24 cellular contexts compared by ENCODE assay signal in the genomic region with DNA sequence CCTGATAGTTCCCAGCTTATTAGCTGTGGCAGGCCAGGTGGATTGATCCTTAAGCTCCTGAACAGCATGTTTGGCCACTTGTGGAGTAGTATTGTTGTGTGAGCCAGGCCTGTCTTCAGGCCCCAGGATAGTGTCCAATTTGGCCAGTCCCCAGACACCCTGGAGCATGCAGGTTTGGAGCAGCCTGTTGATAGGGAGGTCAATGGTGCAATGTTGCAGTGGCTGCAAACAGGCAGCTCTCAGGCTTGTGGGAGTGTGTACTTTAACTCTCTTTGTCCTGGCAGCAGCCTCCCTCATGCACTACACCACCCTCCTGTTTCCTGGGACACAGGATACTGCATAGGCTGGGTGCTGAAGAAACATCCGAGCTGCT. TPM values are rescaled to one million over a fixed set of nuclear protein-coding genes. Genes with fewer than 3 reads are reported as not detected.
"Had no signal": no experiment of that assay in that cellular context is flagged by ENCODE, and none has a peak within 500 bp of the region (broad histone marks: within the 10 kb centered on the region; RNA-seq: fewer than 3 reads in every experiment).

No MANE protein-coding gene starts in this region.

- ATAC-seq: activated T-helper 17 cell treated with anti-CD3 and anti-CD28 coated beads, Interleukin-2, amount 50 U/mL, for 72 hours; PC-3; T-helper 17 cell had no signal

- H3K4me3 Mint-ChIP-seq: activated CD4-positive, alpha-beta memory T cell treated with anti-CD3 and anti-CD28 coated beads for 36 hours; activated CD4-positive, alpha-beta T cell treated with anti-CD3 and anti-CD28 coated beads, Interleukin-2, amount 10 ng/mL, durations not matched to agents 7 days and 5 days; activated naive CD4-positive, alpha-beta T cell treated with anti-CD3 and anti-CD28 coated beads for 36 hours; activated naive CD8-positive, alpha-beta T cell; activated T-helper 17 cell treated with anti-CD3 and anti-CD28 coated beads, Interleukin-2, amount 50 U/mL, for 72 hours; brain; T-helper 17 cell had no signal

- H3K36me3 Mint-ChIP-seq: activated CD4-positive, alpha-beta memory T cell treated with anti-CD3 and anti-CD28 coated beads for 36 hours; activated naive CD8-positive, alpha-beta T cell; brain had no signal

- DNase-seq: activated CD4-positive, alpha-beta memory T cell treated with anti-CD3 and anti-CD28 coated beads for 36 hours; activated CD4-positive, alpha-beta T cell treated with anti-CD3 and anti-CD28 coated beads, Interleukin-2, amount 10 ng/mL, durations not matched to agents 7 days and 5 days; activated CD4-positive, CD25-positive, alpha-beta regulatory T cell; activated CD8-positive, alpha-beta memory T cell treated with anti-CD3 and anti-CD28 coated beads for 24 hours; activated gamma-delta T cell; activated naive CD4-positive, alpha-beta T cell treated with anti-CD3 and anti-CD28 coated beads for 36 hours; activated T-cell treated with anti-CD3 and anti-CD28 coated beads, Interleukin-2, amount 50 U/mL, for 48 hours; amygdala; caudate nucleus; NCI-H1092; NCI-H1417; NCI-H1694; NCI-H2029; NCI-H510A treated with DMSO at 0.1 percent for 48 hours; PC-3; SIG-M5; T-helper 17 cell had no signal

- H3K9me3 Mint-ChIP-seq: brain had no signal

- H3K27ac Mint-ChIP-seq: activated CD4-positive, alpha-beta memory T cell treated with anti-CD3 and anti-CD28 coated beads for 36 hours; activated CD4-positive, alpha-beta T cell treated with anti-CD3 and anti-CD28 coated beads, Interleukin-2, amount 10 ng/mL, durations not matched to agents 7 days and 5 days; activated naive CD4-positive, alpha-beta T cell treated with anti-CD3 and anti-CD28 coated beads for 36 hours; activated naive CD8-positive, alpha-beta T cell; activated T-helper 17 cell treated with anti-CD3 and anti-CD28 coated beads, Interleukin-2, amount 50 U/mL, for 72 hours; brain; T-helper 17 cell had no signal

- H3K4me1 Mint-ChIP-seq: activated CD4-positive, alpha-beta T cell treated with anti-CD3 and anti-CD28 coated beads, Interleukin-2, amount 10 ng/mL, durations not matched to agents 7 days and 5 days; activated T-helper 17 cell treated with anti-CD3 and anti-CD28 coated beads, Interleukin-2, amount 50 U/mL, for 72 hours; brain; T-helper 17 cell had no signal

- H3K27me3 Mint-ChIP-seq: activated CD4-positive, alpha-beta memory T cell treated with anti-CD3 and anti-CD28 coated beads for 36 hours; activated CD4-positive, alpha-beta T cell treated with anti-CD3 and anti-CD28 coated beads, Interleukin-2, amount 10 ng/mL, durations not matched to agents 7 days and 5 days; activated naive CD8-positive, alpha-beta T cell; activated T-helper 17 cell treated with anti-CD3 and anti-CD28 coated beads, Interleukin-2, amount 50 U/mL, for 72 hours; T-helper 17 cell had no signal

- H3K27ac ChIP-seq: KMS-11, VCaP had no signal

RNA-seq across cellular contexts. Expression of a gene that starts 24.1 kb away (rescaled TPM):
- total RNA-seq: activated CD4-positive, alpha-beta memory T cell treated with anti-CD3 and anti-CD28 coated beads for 36 hours; activated CD4-positive, alpha-beta T cell treated with anti-CD3 and anti-CD28 coated beads, Interleukin-2, amount 10 ng/mL, durations not matched to agents 7 days and 5 days; activated naive CD4-positive, alpha-beta T cell treated with anti-CD3 and anti-CD28 coated beads for 36 hours; activated T-helper 17 cell treated with anti-CD3 and anti-CD28 coated beads, Interleukin-2, amount 50 U/mL, for 72 hours; astrocyte; MCF 10A; PC-3; T-helper 17 cell had no signal
